ENCODE assay signal across 18 cellular contexts in the genomic region with DNA sequence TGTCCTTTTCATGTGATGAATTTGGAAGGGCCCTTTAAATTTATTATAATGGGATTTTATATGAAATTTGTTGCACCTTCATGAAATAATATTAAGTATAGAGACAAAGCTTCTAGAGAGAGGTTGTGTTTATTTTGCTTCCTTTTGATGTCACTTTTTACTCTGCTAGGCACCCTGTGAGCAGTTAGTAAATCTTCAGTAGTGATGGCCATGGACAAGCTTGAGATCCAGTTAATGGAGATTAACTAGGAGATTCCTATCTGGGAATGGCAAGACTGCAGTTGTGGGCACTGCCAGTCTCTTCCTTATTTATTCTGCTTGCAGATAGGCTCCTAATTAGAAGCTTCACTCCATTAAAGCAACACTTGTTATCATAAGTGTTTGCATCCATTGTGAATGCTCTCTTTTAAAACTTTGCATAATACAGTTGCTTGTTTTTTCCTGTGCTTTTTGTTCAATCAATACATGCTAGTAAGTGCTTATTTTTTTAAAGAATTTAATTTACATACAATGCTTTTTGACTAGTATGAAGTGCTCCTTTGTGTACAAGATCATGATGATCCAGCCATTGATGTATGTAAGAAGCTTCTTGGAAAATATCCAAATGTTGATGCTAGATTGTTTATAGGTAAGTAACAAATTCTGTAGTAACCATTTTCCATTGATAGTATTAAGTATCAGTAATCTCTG. TPM values are rescaled to one million over a fixed set of nuclear protein-coding genes. Genes with fewer than 3 reads are reported as not detected.
DNase-seq lines count a peak whose midpoint lies in the region; ATAC-seq and TF ChIP-seq lines count a peak whose summit lies in the region.
"Had no signal": no experiment of that assay in that cellular context is flagged by ENCODE, and none has a peak within 500 bp of the region (broad histone marks: within the 10 kb centered on the region; RNA-seq: fewer than 3 reads in every experiment).

No MANE protein-coding gene starts in this region.

- H3K4me1 Mint-ChIP-seq in T-cell (peaks cover 34 to 50% (median 43%) of the 10 kb centered on the region in 3 donors), osteocyte (ENCODE audit: unreplicated experiment) (peaks cover 52% of the 10 kb centered on the region)

- H3K4me3 Mint-ChIP-seq in T-cell = no peak overlapping the region
- no peak overlapping the region for H3K4me3 Mint-ChIP-seq in osteocyte (ENCODE audit: unreplicated experiment)
- H3K4me3 Mint-ChIP-seq: activated B cell treated with CpG ODN at 0.5 μM for 24 hours; activated CD8-positive, alpha-beta T cell treated with anti-CD3 and anti-CD28 coated beads, Interleukin-2, amount 10 ng/mL, durations not matched to agents 7 days and 5 days; activated naive CD4-positive, alpha-beta T cell treated with anti-CD3 and anti-CD28 coated beads, Interleukin-2, amount 10 ng/mL, durations not matched to agents 7 days and 5 days; activated T-cell treated with anti-CD3 and anti-CD28 coated beads, Interleukin-2, amount 50 U/mL, for 24 hours; CD14-positive monocyte; central memory CD8-positive, alpha-beta T cell had no signal

- peaks cover 19% of the 10 kb centered on the region for H3K36me3 Mint-ChIP-seq in T-cell
- H3K36me3 Mint-ChIP-seq in osteocyte (ENCODE audit: unreplicated experiment) = peaks cover 27% of the 10 kb centered on the region

- no peaks in the 10 kb centered on the region for H3K9me3 Mint-ChIP-seq in T-cell
- no peaks in the 10 kb centered on the region for H3K9me3 Mint-ChIP-seq in osteocyte (ENCODE audit: unreplicated experiment)
- H3K9me3 Mint-ChIP-seq: activated B cell treated with CpG ODN at 0.5 μM for 24 hours; activated naive CD4-positive, alpha-beta T cell treated with anti-CD3 and anti-CD28 coated beads, Interleukin-2, amount 10 ng/mL, durations not matched to agents 7 days and 5 days; activated T-cell treated with anti-CD3 and anti-CD28 coated beads, Interleukin-2, amount 50 U/mL, for 24 hours; central memory CD8-positive, alpha-beta T cell had no signal

- peak; percentile 14 for DNase-seq in NCI-H345 treated with DMSO at 0.1 percent for 48 hours (lab: John Stamatoyannopoulos, UW; ENCODE audit: unreplicated experiment)
- DNase-seq in NCI-H345 (lab: John Stamatoyannopoulos, UW) = no peak
- DNase-seq in NCI-H1105 treated with DMSO at 0.1 percent for 48 hours (lab: John Stamatoyannopoulos, UW) = peak; percentile 74
- DNase-seq in T-cell = no peak
- DNase-seq in osteocyte (ENCODE audit: extremely low spot score, unreplicated experiment) = no peak
- no peak for DNase-seq in T-helper 2 cell
- DNase-seq in RWPE1 (ENCODE audit: low spot score) = no peak
- DNase-seq: activated B cell treated with CpG ODN at 0.5 μM for 24 hours; activated CD8-positive, alpha-beta T cell treated with anti-CD3 and anti-CD28 coated beads, Interleukin-2, amount 10 ng/mL, durations not matched to agents 7 days and 5 days; activated naive CD4-positive, alpha-beta T cell treated with anti-CD3 and anti-CD28 coated beads, Interleukin-2, amount 10 ng/mL, durations not matched to agents 7 days and 5 days; activated T-cell treated with anti-CD3 and anti-CD28 coated beads, Interleukin-2, amount 50 U/mL, for 24 hours; anterior cingulate cortex; effector CD4-positive, alpha-beta T cell; NCI-H226 had no signal

- TF ChIP-seq CTCF in osteocyte (IDR thresholded peaks at IDR 0.05) = no peak
- no peak for TF ChIP-seq CTCF in RWPE1 (conservative IDR thresholded peaks at IDR 0.05; ENCODE audit: low read depth)

- H3K27ac ChIP-seq in RWPE1 = no peak overlapping the region
- H3K27ac ChIP-seq: esophagus muscularis mucosa had no signal

- CTCF ChIA-PET in T-cell (lab: Charles Lee) = interaction anchor here in 1 of 2 donors (0.6 kb wide), 1 partner anchor 55 kb away, joined by 3 read pairs; no protein-coding TSS in a partner anchor
- CTCF ChIA-PET in RWPE1 (lab: Yijun Ruan, JAX) = interaction anchor here (0.6 to 1.4 kb wide), 5 partner anchors 11 to 1669 kb away, joined by 3 to 5 read pairs (median 3); a partner anchor contains a TSS

- H3K27ac Mint-ChIP-seq in T-cell (peak overlapping the region; percentile 49 to 71), osteocyte (ENCODE audit: unreplicated experiment) (peak overlapping the region; percentile 69)
- H3K27ac Mint-ChIP-seq: activated CD8-positive, alpha-beta T cell treated with anti-CD3 and anti-CD28 coated beads, Interleukin-2, amount 10 ng/mL, durations not matched to agents 7 days and 5 days; activated naive CD4-positive, alpha-beta T cell treated with anti-CD3 and anti-CD28 coated beads, Interleukin-2, amount 10 ng/mL, durations not matched to agents 7 days and 5 days; CD14-positive monocyte had no signal

- POLR2A ChIA-PET in T-cell (lab: Charles Lee) = interaction anchor here in 1 of 2 donors (0.6 to 0.7 kb wide), 3 partner anchors 42 to 380 kb away, joined by 4 to 12 read pairs (median 5); no protein-coding TSS in a partner anchor
- POLR2A ChIA-PET in RWPE1 (lab: Yijun Ruan, JAX; ENCODE audit: low non-redundant PET) = no interaction called here

- ATAC-seq in T-cell (replicated peaks in 1 of 4) (no peak), GM18867 (IDR thresholded peaks at IDR 0.05; ENCODE audit: unreplicated experiment) (no peak)
- ATAC-seq: activated CD8-positive, alpha-beta T cell treated with anti-CD3 and anti-CD28 coated beads, Interleukin-2, amount 10 ng/mL, durations not matched to agents 7 days and 5 days had no signal

- H3K27me3 Mint-ChIP-seq in T-cell (no peaks in the 10 kb centered on the region), osteocyte (ENCODE audit: unreplicated experiment) (no peaks in the 10 kb centered on the region)
- H3K27me3 Mint-ChIP-seq: activated B cell treated with CpG ODN at 0.5 μM for 24 hours; activated naive CD4-positive, alpha-beta T cell treated with anti-CD3 and anti-CD28 coated beads, Interleukin-2, amount 10 ng/mL, durations not matched to agents 7 days and 5 days; activated T-cell treated with anti-CD3 and anti-CD28 coated beads, Interleukin-2, amount 50 U/mL, for 24 hours; central memory CD8-positive, alpha-beta T cell had no signal

RNA-seq across cellular contexts. Expression of a gene that starts 25.9 kb away (rescaled TPM):
- total RNA-seq in T-cell (10 to 100 TPM; 20.1 to 41.6 (median 24.1) TPM), osteocyte (70.4 and 79.2 TPM in 2 replicates)

Comparison
In these comparisons a context has a peak if more than half of its experiments do, and no peak if none do; other contexts are left out.
1. DNase-seq: peak in NCI-H345 treated with DMSO at 0.1 percent for 48 hours (single experiment) and NCI-H1105 treated with DMSO at 0.1 percent for 48 hours (single experiment); none in NCI-H345 (single experiment), T-cell (0 of 34), osteocyte (single experiment), T-helper 2 cell (0 of 5) and RWPE1 (single experiment).